1 cellular context compared by ENCODE assay signal in the genomic region with DNA sequence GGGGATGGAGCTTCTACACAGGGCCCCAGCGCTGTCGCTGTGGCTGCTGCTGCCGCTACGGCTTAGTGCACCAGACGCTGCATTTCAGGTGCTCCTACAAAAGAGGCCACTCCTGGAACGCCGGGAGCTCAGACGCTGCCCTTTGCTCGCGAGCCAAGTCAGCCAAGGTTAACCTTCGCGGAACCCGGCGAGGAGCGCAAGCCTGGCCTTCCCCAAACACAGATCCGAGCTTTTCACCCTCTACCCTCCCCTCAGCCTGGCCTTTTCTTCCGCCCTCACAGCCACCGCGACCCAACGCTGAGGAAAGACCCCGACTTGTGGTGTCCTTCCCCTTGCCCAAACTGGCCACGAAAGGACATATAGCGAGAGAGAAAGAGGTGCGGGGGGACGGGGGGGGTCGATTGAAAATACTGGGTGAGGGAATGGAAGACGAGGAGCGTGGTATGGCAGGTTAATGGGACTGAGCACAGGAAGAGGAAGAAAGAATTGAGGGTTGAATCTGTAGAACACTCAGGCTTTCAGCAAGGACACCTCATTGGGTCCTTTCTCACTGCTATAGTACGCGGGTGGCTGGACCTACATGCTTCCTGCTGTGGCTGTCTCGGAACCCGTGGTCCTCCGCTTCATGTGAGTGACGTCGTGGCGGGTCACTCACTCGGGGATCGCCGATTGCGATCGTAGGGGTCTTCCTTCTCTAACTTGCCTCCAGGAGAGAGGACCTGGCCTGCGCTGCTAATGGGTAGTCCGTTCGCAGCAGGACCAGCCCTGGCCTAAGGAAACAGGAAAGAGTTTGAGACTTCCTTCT.
TF ChIP-seq lines count a peak whose summit lies in the region.

A gene (plus strand): TSS at position 583 of the 805 bp plus-strand sequence. CDS start 8,460 bp downstream, outside the sequence.
A gene (minus strand): TSS at position 242 of the 805 bp plus-strand sequence. CDS start 7,249 bp downstream, outside the sequence.

TF ChIP-seq in K562, 482 proteins besides CTCF, POLR2A, EP300 and RAD21 (continued from another document and continues in another):
- TF ChIP-seq, protein P1, sequence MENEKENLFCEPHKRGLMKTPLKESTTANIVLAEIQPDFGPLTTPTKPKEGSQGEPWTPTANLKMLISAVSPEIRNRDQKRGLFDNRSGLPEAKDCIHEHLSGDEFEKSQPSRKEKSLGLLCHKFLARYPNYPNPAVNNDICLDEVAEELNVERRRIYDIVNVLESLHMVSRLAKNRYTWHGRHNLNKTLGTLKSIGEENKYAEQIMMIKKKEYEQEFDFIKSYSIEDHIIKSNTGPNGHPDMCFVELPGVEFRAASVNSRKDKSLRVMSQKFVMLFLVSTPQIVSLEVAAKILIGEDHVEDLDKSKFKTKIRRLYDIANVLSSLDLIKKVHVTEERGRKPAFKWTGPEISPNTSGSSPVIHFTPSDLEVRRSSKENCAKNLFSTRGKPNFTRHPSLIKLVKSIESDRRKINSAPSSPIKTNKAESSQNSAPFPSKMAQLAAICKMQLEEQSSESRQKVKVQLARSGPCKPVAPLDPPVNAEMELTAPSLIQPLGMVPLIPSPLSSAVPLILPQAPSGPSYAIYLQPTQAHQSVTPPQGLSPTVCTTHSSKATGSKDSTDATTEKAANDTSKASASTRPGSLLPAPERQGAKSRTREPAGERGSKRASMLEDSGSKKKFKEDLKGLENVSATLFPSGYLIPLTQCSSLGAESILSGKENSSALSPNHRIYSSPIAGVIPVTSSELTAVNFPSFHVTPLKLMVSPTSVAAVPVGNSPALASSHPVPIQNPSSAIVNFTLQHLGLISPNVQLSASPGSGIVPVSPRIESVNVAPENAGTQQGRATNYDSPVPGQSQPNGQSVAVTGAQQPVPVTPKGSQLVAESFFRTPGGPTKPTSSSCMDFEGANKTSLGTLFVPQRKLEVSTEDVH (IDR thresholded peaks at IDR 0.05; ENCODE audit: low read depth, partially characterized antibody): peak; percentile 69
- TF ChIP-seq ADNP (tag; IDR thresholded peaks at IDR 0.05) (no peak), ZNF212 (CRISPR knock-in tag; IDR thresholded peaks at IDR 0.05) (no peak), NONO (IDR thresholded peaks at IDR 0.05; ENCODE audit: low read depth in 2 of 2, low read length in 1 of 2) (no peak), RBM15 (IDR thresholded peaks at IDR 0.05; ENCODE audit: insufficient read depth, low read length) (no peak), POLR2AphosphoS2 (IDR thresholded peaks at IDR 0.05; ENCODE audit: low read length) (peak; percentile 64; the same call in 1 of the 2 replicates), HNRNPLL (IDR thresholded peaks at IDR 0.05; ENCODE audit: low read depth, low read length, poor library complexity, severe bottlenecking) (peak; percentile 21), POLR3G (IDR thresholded peaks at IDR 0.05; ENCODE audit: extremely low read depth, insufficient read length, insufficient replicate concordance) (no peak), MCM7 (IDR thresholded peaks at IDR 0.05) (no peak), CXXC5 (CRISPR knock-in tag; IDR thresholded peaks at IDR 0.05) (0 out of 2 replicates have a peak, but pooled peaks have one; percentile 26), TAL1 (IDR thresholded peaks at IDR 0.05) (peak; percentile 54), CEBPG (CRISPR knock-in tag; IDR thresholded peaks at IDR 0.05) (no peak), CEBPG (tag; conservative IDR thresholded peaks at IDR 0.05 in 1 of 2, IDR thresholded peaks at IDR 0.05 in 1 of 2) (no peak), SMAD4 (CRISPR knock-in tag; conservative IDR thresholded peaks at IDR 0.05) (no peak), CHD2 (IDR thresholded peaks at IDR 0.05; ENCODE audit: low read depth, low read length) (no peak)
- TF ChIP-seq, protein P2, sequence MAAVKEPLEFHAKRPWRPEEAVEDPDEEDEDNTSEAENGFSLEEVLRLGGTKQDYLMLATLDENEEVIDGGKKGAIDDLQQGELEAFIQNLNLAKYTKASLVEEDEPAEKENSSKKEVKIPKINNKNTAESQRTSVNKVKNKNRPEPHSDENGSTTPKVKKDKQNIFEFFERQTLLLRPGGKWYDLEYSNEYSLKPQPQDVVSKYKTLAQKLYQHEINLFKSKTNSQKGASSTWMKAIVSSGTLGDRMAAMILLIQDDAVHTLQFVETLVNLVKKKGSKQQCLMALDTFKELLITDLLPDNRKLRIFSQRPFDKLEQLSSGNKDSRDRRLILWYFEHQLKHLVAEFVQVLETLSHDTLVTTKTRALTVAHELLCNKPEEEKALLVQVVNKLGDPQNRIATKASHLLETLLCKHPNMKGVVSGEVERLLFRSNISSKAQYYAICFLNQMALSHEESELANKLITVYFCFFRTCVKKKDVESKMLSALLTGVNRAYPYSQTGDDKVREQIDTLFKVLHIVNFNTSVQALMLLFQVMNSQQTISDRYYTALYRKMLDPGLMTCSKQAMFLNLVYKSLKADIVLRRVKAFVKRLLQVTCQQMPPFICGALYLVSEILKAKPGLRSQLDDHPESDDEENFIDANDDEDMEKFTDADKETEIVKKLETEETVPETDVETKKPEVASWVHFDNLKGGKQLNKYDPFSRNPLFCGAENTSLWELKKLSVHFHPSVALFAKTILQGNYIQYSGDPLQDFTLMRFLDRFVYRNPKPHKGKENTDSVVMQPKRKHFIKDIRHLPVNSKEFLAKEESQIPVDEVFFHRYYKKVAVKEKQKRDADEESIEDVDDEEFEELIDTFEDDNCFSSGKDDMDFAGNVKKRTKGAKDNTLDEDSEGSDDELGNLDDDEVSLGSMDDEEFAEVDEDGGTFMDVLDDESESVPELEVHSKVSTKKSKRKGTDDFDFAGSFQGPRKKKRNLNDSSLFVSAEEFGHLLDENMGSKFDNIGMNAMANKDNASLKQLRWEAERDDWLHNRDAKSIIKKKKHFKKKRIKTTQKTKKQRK (IDR thresholded peaks at IDR 0.05; ENCODE audit: borderline replicate concordance, low read depth, low read length): no peak
- TF ChIP-seq, protein P3, sequence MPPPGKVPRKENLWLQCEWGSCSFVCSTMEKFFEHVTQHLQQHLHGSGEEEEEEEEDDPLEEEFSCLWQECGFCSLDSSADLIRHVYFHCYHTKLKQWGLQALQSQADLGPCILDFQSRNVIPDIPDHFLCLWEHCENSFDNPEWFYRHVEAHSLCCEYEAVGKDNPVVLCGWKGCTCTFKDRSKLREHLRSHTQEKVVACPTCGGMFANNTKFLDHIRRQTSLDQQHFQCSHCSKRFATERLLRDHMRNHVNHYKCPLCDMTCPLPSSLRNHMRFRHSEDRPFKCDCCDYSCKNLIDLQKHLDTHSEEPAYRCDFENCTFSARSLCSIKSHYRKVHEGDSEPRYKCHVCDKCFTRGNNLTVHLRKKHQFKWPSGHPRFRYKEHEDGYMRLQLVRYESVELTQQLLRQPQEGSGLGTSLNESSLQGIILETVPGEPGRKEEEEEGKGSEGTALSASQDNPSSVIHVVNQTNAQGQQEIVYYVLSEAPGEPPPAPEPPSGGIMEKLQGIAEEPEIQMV (tag; conservative IDR thresholded peaks at IDR 0.05; ENCODE audit: low read depth): no peak
- TF ChIP-seq, protein P4, sequence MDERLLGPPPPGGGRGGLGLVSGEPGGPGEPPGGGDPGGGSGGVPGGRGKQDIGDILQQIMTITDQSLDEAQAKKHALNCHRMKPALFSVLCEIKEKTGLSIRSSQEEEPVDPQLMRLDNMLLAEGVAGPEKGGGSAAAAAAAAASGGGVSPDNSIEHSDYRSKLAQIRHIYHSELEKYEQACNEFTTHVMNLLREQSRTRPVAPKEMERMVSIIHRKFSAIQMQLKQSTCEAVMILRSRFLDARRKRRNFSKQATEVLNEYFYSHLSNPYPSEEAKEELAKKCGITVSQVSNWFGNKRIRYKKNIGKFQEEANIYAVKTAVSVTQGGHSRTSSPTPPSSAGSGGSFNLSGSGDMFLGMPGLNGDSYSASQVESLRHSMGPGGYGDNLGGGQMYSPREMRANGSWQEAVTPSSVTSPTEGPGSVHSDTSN (CRISPR knock-in tag; IDR thresholded peaks at IDR 0.05; ENCODE audit: low read depth): no peak
- TF ChIP-seq, protein P4 (tag; conservative IDR thresholded peaks at IDR 0.05; ENCODE audit: low read depth): no peak
- TF ChIP-seq, protein P5, sequence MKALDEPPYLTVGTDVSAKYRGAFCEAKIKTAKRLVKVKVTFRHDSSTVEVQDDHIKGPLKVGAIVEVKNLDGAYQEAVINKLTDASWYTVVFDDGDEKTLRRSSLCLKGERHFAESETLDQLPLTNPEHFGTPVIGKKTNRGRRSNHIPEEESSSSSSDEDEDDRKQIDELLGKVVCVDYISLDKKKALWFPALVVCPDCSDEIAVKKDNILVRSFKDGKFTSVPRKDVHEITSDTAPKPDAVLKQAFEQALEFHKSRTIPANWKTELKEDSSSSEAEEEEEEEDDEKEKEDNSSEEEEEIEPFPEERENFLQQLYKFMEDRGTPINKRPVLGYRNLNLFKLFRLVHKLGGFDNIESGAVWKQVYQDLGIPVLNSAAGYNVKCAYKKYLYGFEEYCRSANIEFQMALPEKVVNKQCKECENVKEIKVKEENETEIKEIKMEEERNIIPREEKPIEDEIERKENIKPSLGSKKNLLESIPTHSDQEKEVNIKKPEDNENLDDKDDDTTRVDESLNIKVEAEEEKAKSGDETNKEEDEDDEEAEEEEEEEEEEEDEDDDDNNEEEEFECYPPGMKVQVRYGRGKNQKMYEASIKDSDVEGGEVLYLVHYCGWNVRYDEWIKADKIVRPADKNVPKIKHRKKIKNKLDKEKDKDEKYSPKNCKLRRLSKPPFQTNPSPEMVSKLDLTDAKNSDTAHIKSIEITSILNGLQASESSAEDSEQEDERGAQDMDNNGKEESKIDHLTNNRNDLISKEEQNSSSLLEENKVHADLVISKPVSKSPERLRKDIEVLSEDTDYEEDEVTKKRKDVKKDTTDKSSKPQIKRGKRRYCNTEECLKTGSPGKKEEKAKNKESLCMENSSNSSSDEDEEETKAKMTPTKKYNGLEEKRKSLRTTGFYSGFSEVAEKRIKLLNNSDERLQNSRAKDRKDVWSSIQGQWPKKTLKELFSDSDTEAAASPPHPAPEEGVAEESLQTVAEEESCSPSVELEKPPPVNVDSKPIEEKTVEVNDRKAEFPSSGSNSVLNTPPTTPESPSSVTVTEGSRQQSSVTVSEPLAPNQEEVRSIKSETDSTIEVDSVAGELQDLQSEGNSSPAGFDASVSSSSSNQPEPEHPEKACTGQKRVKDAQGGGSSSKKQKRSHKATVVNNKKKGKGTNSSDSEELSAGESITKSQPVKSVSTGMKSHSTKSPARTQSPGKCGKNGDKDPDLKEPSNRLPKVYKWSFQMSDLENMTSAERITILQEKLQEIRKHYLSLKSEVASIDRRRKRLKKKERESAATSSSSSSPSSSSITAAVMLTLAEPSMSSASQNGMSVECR (CRISPR knock-in tag; IDR thresholded peaks at IDR 0.05): peak; percentile 71
- TF ChIP-seq, protein P6, sequence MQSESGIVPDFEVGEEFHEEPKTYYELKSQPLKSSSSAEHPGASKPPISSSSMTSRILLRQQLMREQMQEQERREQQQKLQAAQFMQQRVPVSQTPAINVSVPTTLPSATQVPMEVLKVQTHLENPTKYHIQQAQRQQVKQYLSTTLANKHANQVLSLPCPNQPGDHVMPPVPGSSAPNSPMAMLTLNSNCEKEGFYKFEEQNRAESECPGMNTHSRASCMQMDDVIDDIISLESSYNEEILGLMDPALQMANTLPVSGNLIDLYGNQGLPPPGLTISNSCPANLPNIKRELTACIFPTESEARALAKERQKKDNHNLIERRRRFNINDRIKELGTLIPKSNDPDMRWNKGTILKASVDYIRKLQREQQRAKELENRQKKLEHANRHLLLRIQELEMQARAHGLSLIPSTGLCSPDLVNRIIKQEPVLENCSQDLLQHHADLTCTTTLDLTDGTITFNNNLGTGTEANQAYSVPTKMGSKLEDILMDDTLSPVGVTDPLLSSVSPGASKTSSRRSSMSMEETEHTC (IDR thresholded peaks at IDR 0.05): 0 out of 2 replicates have a peak, but pooled peaks have one; percentile 44
- TF ChIP-seq, protein P7, sequence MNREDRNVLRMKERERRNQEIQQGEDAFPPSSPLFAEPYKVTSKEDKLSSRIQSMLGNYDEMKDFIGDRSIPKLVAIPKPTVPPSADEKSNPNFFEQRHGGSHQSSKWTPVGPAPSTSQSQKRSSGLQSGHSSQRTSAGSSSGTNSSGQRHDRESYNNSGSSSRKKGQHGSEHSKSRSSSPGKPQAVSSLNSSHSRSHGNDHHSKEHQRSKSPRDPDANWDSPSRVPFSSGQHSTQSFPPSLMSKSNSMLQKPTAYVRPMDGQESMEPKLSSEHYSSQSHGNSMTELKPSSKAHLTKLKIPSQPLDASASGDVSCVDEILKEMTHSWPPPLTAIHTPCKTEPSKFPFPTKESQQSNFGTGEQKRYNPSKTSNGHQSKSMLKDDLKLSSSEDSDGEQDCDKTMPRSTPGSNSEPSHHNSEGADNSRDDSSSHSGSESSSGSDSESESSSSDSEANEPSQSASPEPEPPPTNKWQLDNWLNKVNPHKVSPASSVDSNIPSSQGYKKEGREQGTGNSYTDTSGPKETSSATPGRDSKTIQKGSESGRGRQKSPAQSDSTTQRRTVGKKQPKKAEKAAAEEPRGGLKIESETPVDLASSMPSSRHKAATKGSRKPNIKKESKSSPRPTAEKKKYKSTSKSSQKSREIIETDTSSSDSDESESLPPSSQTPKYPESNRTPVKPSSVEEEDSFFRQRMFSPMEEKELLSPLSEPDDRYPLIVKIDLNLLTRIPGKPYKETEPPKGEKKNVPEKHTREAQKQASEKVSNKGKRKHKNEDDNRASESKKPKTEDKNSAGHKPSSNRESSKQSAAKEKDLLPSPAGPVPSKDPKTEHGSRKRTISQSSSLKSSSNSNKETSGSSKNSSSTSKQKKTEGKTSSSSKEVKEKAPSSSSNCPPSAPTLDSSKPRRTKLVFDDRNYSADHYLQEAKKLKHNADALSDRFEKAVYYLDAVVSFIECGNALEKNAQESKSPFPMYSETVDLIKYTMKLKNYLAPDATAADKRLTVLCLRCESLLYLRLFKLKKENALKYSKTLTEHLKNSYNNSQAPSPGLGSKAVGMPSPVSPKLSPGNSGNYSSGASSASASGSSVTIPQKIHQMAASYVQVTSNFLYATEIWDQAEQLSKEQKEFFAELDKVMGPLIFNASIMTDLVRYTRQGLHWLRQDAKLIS (CRISPR knock-in tag; IDR thresholded peaks at IDR 0.05): peak; percentile 25; the same call in 1 of the 2 replicates
- TF ChIP-seq, protein P8, sequence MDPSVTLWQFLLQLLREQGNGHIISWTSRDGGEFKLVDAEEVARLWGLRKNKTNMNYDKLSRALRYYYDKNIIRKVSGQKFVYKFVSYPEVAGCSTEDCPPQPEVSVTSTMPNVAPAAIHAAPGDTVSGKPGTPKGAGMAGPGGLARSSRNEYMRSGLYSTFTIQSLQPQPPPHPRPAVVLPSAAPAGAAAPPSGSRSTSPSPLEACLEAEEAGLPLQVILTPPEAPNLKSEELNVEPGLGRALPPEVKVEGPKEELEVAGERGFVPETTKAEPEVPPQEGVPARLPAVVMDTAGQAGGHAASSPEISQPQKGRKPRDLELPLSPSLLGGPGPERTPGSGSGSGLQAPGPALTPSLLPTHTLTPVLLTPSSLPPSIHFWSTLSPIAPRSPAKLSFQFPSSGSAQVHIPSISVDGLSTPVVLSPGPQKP (CRISPR knock-in tag; IDR thresholded peaks at IDR 0.05): no peak
